ENCODE assay signal across 16 cellular contexts in genomic region chr2:4219571-4219970, GRCh38.
DNase-seq lines count a peak whose midpoint lies in the region; TF ChIP-seq lines count a peak whose summit lies in the region.
"Had no signal": no experiment of that assay in that cellular context is flagged by ENCODE, and none has a peak within 500 bp of the region (broad histone marks: within the 10 kb centered on the region; RNA-seq: fewer than 3 reads in every experiment).

No MANE protein-coding gene starts in this region.

- peak; percentile 18 for DNase-seq in NCI-H748 (lab: John Stamatoyannopoulos, UW; ENCODE audit: unreplicated experiment)
- DNase-seq in NCI-H748 treated with DMSO at 0.1 percent for 48 hours (lab: John Stamatoyannopoulos, UW) = no peak
- DNase-seq in NCI-H1930 (lab: John Stamatoyannopoulos, UW) = peak; percentile 4 to 25
- DNase-seq in endodermal cell = no peak
- DNase-seq in neuronal stem cell (ENCODE audit: low spot score) = no peak
- no peak for DNase-seq in foreskin melanocyte
- DNase-seq in cardiac septum (ENCODE audit: low spot score) = no peak
- no peak for DNase-seq in activated effector memory CD4-positive, alpha-beta T cell treated with anti-CD3 and anti-CD28 coated beads, Interleukin-2, amount 50 U/mL, for 16 hours
- DNase-seq: AML-193; CD4-positive, CD25-positive, alpha-beta regulatory T cell; IMR-90; Karpas-422; NCI-H1694; SJCRH30; T-helper 2 cell had no signal

- no peak overlapping the region for H3K4me3 ChIP-seq in endodermal cell (ENCODE audit: low read length)
- H3K4me3 ChIP-seq in neuronal stem cell (ENCODE audit: low read length in 2 of 2) = no peak overlapping the region
- H3K4me3 ChIP-seq: HAP-1, SJCRH30 had no signal

- no peaks in the 10 kb centered on the region for H3K36me3 ChIP-seq in endodermal cell (ENCODE audit: control insufficient read depth, insufficient read depth, low read length)
- H3K36me3 ChIP-seq in neuronal stem cell (replicated peaks in 1 of 2; ENCODE audit: control insufficient read depth in 2 of 2, insufficient read depth in 2 of 2, low read length in 2 of 2) = no peaks in the 10 kb centered on the region
- H3K36me3 ChIP-seq: HAP-1, SJCRH30 had no signal

- no peak overlapping the region for H2AK5ac ChIP-seq in neuronal stem cell (ENCODE audit: low read depth, low read length)

- no peak overlapping the region for H2BK12ac ChIP-seq in neuronal stem cell (ENCODE audit: low read length)

- no peaks in the 10 kb centered on the region for H3K79me1 ChIP-seq in neuronal stem cell (ENCODE audit: low read depth, low read length)

- H3K27ac Mint-ChIP-seq in endodermal cell = no peak overlapping the region
- H3K27ac Mint-ChIP-seq: CD4-positive, CD25-positive, alpha-beta regulatory T cell had no signal

- H3K4me2 ChIP-seq in neuronal stem cell (ENCODE audit: insufficient read depth, low read length, poor library complexity, severe bottlenecking) = no peak overlapping the region

- no peak overlapping the region for H2BK15ac ChIP-seq in neuronal stem cell (ENCODE audit: low read length)

- no peak overlapping the region for H4K91ac ChIP-seq in neuronal stem cell (ENCODE audit: low read depth, low read length, poor library complexity)

- H3K27me3 ChIP-seq in endodermal cell (ENCODE audit: control insufficient read depth, insufficient read depth, low read length, poor library complexity, severe bottlenecking) = no peaks in the 10 kb centered on the region
- no peaks in the 10 kb centered on the region for H3K27me3 ChIP-seq in neuronal stem cell (ENCODE audit: control insufficient read depth in 3 of 3, insufficient read depth in 3 of 3, low read depth in 1 of 3, low read length in 3 of 3)
- H3K27me3 ChIP-seq: SJCRH30 had no signal

- H2BK5ac ChIP-seq in neuronal stem cell (ENCODE audit: low read length) = no peak overlapping the region

- H3K4me1 ChIP-seq in endodermal cell (ENCODE audit: control insufficient read depth, insufficient read depth, low read length) (no peaks in the 10 kb centered on the region), neuronal stem cell (ENCODE audit: control insufficient read depth in 2 of 2, insufficient read depth in 1 of 2, low read depth in 1 of 2, low read length in 2 of 2) (peaks cover 6 to 8% of the 10 kb centered on the region in 2 donors)
- H3K4me1 ChIP-seq: HAP-1, SJCRH30 had no signal

- TF ChIP-seq CTCF in endodermal cell (conservative IDR thresholded peaks at IDR 0.05) = no peak

- H3K4me3 Mint-ChIP-seq in endodermal cell = no peak overlapping the region
- H3K4me3 Mint-ChIP-seq: CD4-positive, CD25-positive, alpha-beta regulatory T cell had no signal

- no peaks in the 10 kb centered on the region for H3K27me3 Mint-ChIP-seq in endodermal cell (ENCODE audit: insufficient read depth)
- H3K27me3 Mint-ChIP-seq: CD4-positive, CD25-positive, alpha-beta regulatory T cell had no signal

- H3K14ac ChIP-seq in neuronal stem cell (ENCODE audit: low read length) = no peak overlapping the region

- WGBS in endodermal cell (ENCODE audit: insufficient coverage in 1 of 2, insufficient read length in 1 of 2), 2 experiments = 92% methylated on average over 1 of the region's 1 CpG; no CpG with 5 or more reads in 1 of the 2 experiments
- WGBS in neuronal stem cell (ENCODE audit: extremely low coverage in 2 of 2, insufficient read length in 2 of 2, insufficient replicate concordance in 1 of 2), 2 donors = no CpG with 5 or more reads among the region's 1 CpG

- H3K36me3 Mint-ChIP-seq in endodermal cell (ENCODE audit: low read depth) = no peaks in the 10 kb centered on the region
- H3K36me3 Mint-ChIP-seq: CD4-positive, CD25-positive, alpha-beta regulatory T cell had no signal

- no peak overlapping the region for H3K18ac ChIP-seq in neuronal stem cell (ENCODE audit: low read length)

- H3K4me1 Mint-ChIP-seq in endodermal cell = no peaks in the 10 kb centered on the region
- H3K4me1 Mint-ChIP-seq: CD4-positive, CD25-positive, alpha-beta regulatory T cell had no signal

- no peak overlapping the region for H2AFZ ChIP-seq in neuronal stem cell (ENCODE audit: low read length)

- H2BK120ac ChIP-seq in neuronal stem cell (ENCODE audit: low read depth, low read length) = no peak overlapping the region

- H3K4ac ChIP-seq in neuronal stem cell (ENCODE audit: low read length) = no peak overlapping the region

- H3K9ac ChIP-seq in endodermal cell (ENCODE audit: extremely low read depth, low read length, poor library complexity, severe bottlenecking) = no peak overlapping the region
- H3K9ac ChIP-seq in neuronal stem cell (ENCODE audit: low read depth, low read length, poor library complexity) = no peak overlapping the region

- H3K9me3 Mint-ChIP-seq in endodermal cell = no peaks in the 10 kb centered on the region

- H3K27ac ChIP-seq in endodermal cell (ENCODE audit: low read depth, low read length) (peak overlapping the region; percentile 45), neuronal stem cell (replicated peaks; ENCODE audit: low read length) (peak overlapping the region; percentile 21)
- H3K27ac ChIP-seq: SJCRH30 had no signal

- H3K23ac ChIP-seq in neuronal stem cell (ENCODE audit: low read depth, low read length, poor library complexity) = no peak overlapping the region

- intact Hi-C loops in cardiac septum (cut with DNase I) = no loop called here

- H4K8ac ChIP-seq in neuronal stem cell (ENCODE audit: low read depth, low read length) = no peak overlapping the region

- no peaks in the 10 kb centered on the region for H3K9me3 ChIP-seq in endodermal cell (ENCODE audit: control insufficient read depth, low read length)
- no peaks in the 10 kb centered on the region for H3K9me3 ChIP-seq in neuronal stem cell (replicated peaks in 1 of 2; ENCODE audit: control insufficient read depth in 2 of 2, insufficient read depth in 1 of 2, low read depth in 1 of 2, low read length in 2 of 2)
- H3K9me3 ChIP-seq: HAP-1, SJCRH30 had no signal

Comparison
In these comparisons a context has a peak if more than half of its experiments do, and no peak if none do; other contexts are left out.
1. DNase-seq: peak in NCI-H748 (single experiment) and NCI-H1930 (2 of 2); none in NCI-H748 treated with DMSO at 0.1 percent for 48 hours (single experiment), endodermal cell (single experiment), neuronal stem cell (single experiment), foreskin melanocyte (single experiment), cardiac septum (single experiment) and activated effector memory CD4-positive, alpha-beta T cell treated with anti-CD3 and anti-CD28 coated beads, Interleukin-2, amount 50 U/mL, for 16 hours (single experiment).